25 cellular contexts compared by ENCODE assay signal in genomic region chr7:23306936-23307521, GRCh38. TPM values are rescaled to one million over a fixed set of nuclear protein-coding genes. Genes with fewer than 3 reads are reported as not detected.
A peak's percentile ranks its signal among the peaks of the same experiment; 100 is the strongest.
DNase-seq lines count a peak whose midpoint lies in the region; ATAC-seq, FAIRE-seq and TF ChIP-seq lines count a peak whose summit lies in the region.
"Had no signal": no experiment of that assay in that cellular context is flagged by ENCODE, and none has a peak within 500 bp of the region (broad histone marks: within the 10 kb centered on the region; RNA-seq: fewer than 3 reads in every experiment).

No MANE protein-coding gene starts in this region.

- H3K9ac ChIP-seq in SK-N-MC (ENCODE audit: insufficient read length) (no peak overlapping the region), HepG2 (ENCODE audit: insufficient read depth, low read depth, low read length) (no peak overlapping the region)
- H3K9ac ChIP-seq: parathyroid adenoma had no signal

- no peak for TF ChIP-seq EP300 in HepG2 (IDR thresholded peaks at IDR 0.05; ENCODE audit: low read depth in 2 of 2, low read length in 2 of 2)
- no peak for TF ChIP-seq EP300 in HepG2 (CRISPR knock-in tag; IDR thresholded peaks at IDR 0.05; ENCODE audit: borderline replicate concordance)

- intact Hi-C loops in HepG2 (cut with micrococcal nuclease; ENCODE audit: unreplicated experiment): no loop called here

- CTCF ChIA-PET in HepG2 (lab: Yijun Ruan, JAX; ENCODE audit: low intra/inter-chr PET ratio, low total read pairs): no interaction called here

- BruUV-seq in HepG2 (replicated peaks; lab: Mats Ljungman, UMichigan): no TSS peak

- H3K27ac ChIP-seq in SK-N-MC: peak overlapping the region; percentile 4; the same call in 1 of the 2 replicates
- no peak overlapping the region for H3K27ac ChIP-seq in HepG2 (ENCODE audit: extremely low read length, insufficient read depth, low read length)
- H3K27ac ChIP-seq: adrenal gland, heart right ventricle, parathyroid adenoma, right lobe of liver, transverse colon, VCaP had no signal

- POLR2A ChIA-PET in HepG2 (lab: Yijun Ruan, JAX): interaction anchor here (0.6 to 1.0 kb wide), 2 partner anchors 8 to 18 kb away, joined by 3 to 4 read pairs; partner anchors contain the start of gene MALSU1

- peaks cover 5% of the 10 kb centered on the region; the same call in 1 of the 2 replicates for H4K20me1 ChIP-seq in HepG2 (ENCODE audit: insufficient read depth, low read length)

- H3K4me3 Mint-ChIP-seq in central memory CD8-positive, alpha-beta T cell: no peak overlapping the region
- H3K4me3 Mint-ChIP-seq: activated T-helper 1 cell treated with anti-CD3 and anti-CD28 coated beads, Interleukin-12 subunit alpha, Interleukin-12 subunit beta, Interleukin-2, Interleukin-4 antibody, amounts not matched to agents 30 ng/mL and 10 ng/mL and 1 ng/mL, durations not matched to agents 14 hours and 24 hours and 36 hours had no signal

- H3K36me3 Mint-ChIP-seq in activated naive CD4-positive, alpha-beta T cell treated with anti-CD3 and anti-CD28 coated beads, Interleukin-2, amount 50 U/mL, for 72 hours: peaks cover 20 to 52% of the 10 kb centered on the region in 2 donors
- peaks cover 47% of the 10 kb centered on the region for H3K36me3 Mint-ChIP-seq in central memory CD8-positive, alpha-beta T cell (ENCODE audit: insufficient read depth)

- H3K4me3 ChIP-seq in SK-N-MC (no peak overlapping the region), HepG2 (replicated peaks in 1 of 3; ENCODE audit: insufficient read depth in 1 of 3, low read depth in 2 of 3, low read length in 3 of 3) (no peak overlapping the region)
- H3K4me3 ChIP-seq: adrenal gland, heart right ventricle, right lobe of liver, transverse colon had no signal

- peaks cover 59% of the 10 kb centered on the region for H3K79me2 ChIP-seq in HepG2 (ENCODE audit: insufficient read depth, low read length)
- H3K79me2 ChIP-seq: parathyroid adenoma had no signal

- peak; percentile 68 to 95 for ATAC-seq in activated naive CD4-positive, alpha-beta T cell treated with anti-CD3 and anti-CD28 coated beads, Interleukin-2, amount 50 U/mL, for 72 hours
- no peak for ATAC-seq in central memory CD8-positive, alpha-beta T cell (replicated peaks; ENCODE audit: extremely low read depth, poor library complexity, severe bottlenecking)
- ATAC-seq in stimulated activated naive CD8-positive, alpha-beta T cell treated with anti-CD3 and anti-CD28 coated beads, Interleukin-15, Interleukin-2, amounts not matched to agents 100 U/mL and 50 U/mL, for 24 hours: peak; percentile 51
- ATAC-seq in HepG2 (no peak), HG03469 (IDR thresholded peaks at IDR 0.05; ENCODE audit: unreplicated experiment) (no peak)
- ATAC-seq: HCT116, heart right ventricle, left cardiac atrium, right lobe of liver had no signal

- no peaks in the 10 kb centered on the region for H3K9me3 Mint-ChIP-seq in activated naive CD4-positive, alpha-beta T cell treated with anti-CD3 and anti-CD28 coated beads, Interleukin-2, amount 50 U/mL, for 72 hours
- H3K9me3 Mint-ChIP-seq in central memory CD8-positive, alpha-beta T cell: no peaks in the 10 kb centered on the region
- H3K9me3 Mint-ChIP-seq: activated T-helper 1 cell treated with anti-CD3 and anti-CD28 coated beads, Interleukin-12 subunit alpha, Interleukin-12 subunit beta, Interleukin-2, Interleukin-4 antibody, amounts not matched to agents 30 ng/mL and 10 ng/mL and 1 ng/mL, durations not matched to agents 14 hours and 24 hours and 36 hours had no signal

- no peak for DNase-seq in activated naive CD4-positive, alpha-beta T cell treated with anti-CD3 and anti-CD28 coated beads, Interleukin-2, amount 50 U/mL, for 72 hours (ENCODE audit: low spot score in 2 of 2)
- no peak for DNase-seq in activated naive CD4-positive, alpha-beta T cell treated with Interleukin-2 at 50 U/mL for 16 hours
- DNase-seq in SK-N-MC (ENCODE audit: low read depth, low spot score) (no peak), HepG2 (ENCODE audit: low spot score) (no peak)
- DNase-seq in central memory CD8-positive, alpha-beta T cell (ENCODE audit: low spot score in 2 of 2): no peak
- DNase-seq in stimulated activated naive CD8-positive, alpha-beta T cell treated with anti-CD3 and anti-CD28 coated beads, Interleukin-15, Interleukin-2, amounts not matched to agents 100 U/mL and 50 U/mL, for 24 hours: no peak
- no peak for DNase-seq in stimulated activated CD4-positive, alpha-beta T cell treated with anti-CD3 and anti-CD28 coated beads, Interleukin-4, amount 100 ng/mL, for 1 hour
- DNase-seq: activated CD8-positive, alpha-beta memory T cell treated with anti-CD3 and anti-CD28 coated beads for 24 hours; adrenal gland; effector CD8-positive, alpha-beta T cell; foreskin fibroblast; heart right ventricle; left cardiac atrium; mammary epithelial cell; NCI-H1105; NCI-H1930; NCI-H69; right lobe of liver; transverse colon had no signal

- H3K27me3 Mint-ChIP-seq in central memory CD8-positive, alpha-beta T cell: no peaks in the 10 kb centered on the region

- peak overlapping the region; percentile 82 to 91 for H3K27ac Mint-ChIP-seq in activated naive CD4-positive, alpha-beta T cell treated with anti-CD3 and anti-CD28 coated beads, Interleukin-2, amount 50 U/mL, for 72 hours
- H3K27ac Mint-ChIP-seq in central memory CD8-positive, alpha-beta T cell (ENCODE audit: low read depth): peak overlapping the region; percentile 67
- H3K27ac Mint-ChIP-seq: activated T-helper 1 cell treated with anti-CD3 and anti-CD28 coated beads, Interleukin-12 subunit alpha, Interleukin-12 subunit beta, Interleukin-2, Interleukin-4 antibody, amounts not matched to agents 30 ng/mL and 10 ng/mL and 1 ng/mL, durations not matched to agents 14 hours and 24 hours and 36 hours had no signal

- no peak for TF ChIP-seq POLR2A in HepG2 (IDR thresholded peaks at IDR 0.05; ENCODE audit: insufficient read depth in 1 of 2, low read depth in 2 of 2, low read length in 2 of 2)

- H3K27me3 ChIP-seq in HepG2 (ENCODE audit: control insufficient read depth in 1 of 2, insufficient read depth in 2 of 2, low read length in 2 of 2): no peaks in the 10 kb centered on the region
- H3K27me3 ChIP-seq: adrenal gland, heart right ventricle, right lobe of liver, transverse colon had no signal

- WGBS in HepG2 (ENCODE audit: low lambda C conversion rate): 96% methylated on average over 2 of the region's 2 CpGs

- no peak for FAIRE-seq in HepG2 (lab: Jason Lieb, UNC)
- FAIRE-seq: colon had no signal

- H3K9me3 ChIP-seq in SK-N-MC (ENCODE audit: low read depth, low read length) (no peaks in the 10 kb centered on the region), HepG2 (ENCODE audit: low read length) (no peaks in the 10 kb centered on the region)
- H3K9me3 ChIP-seq: adrenal gland, heart right ventricle, right lobe of liver, transverse colon had no signal

- H3K36me3 ChIP-seq in SK-N-MC (ENCODE audit: insufficient read depth, low read length) (peaks cover 98% of the 10 kb centered on the region), HepG2 (replicated peaks in 1 of 2; ENCODE audit: control insufficient read depth in 1 of 2, insufficient read depth in 2 of 2, low read length in 2 of 2) (peaks cover 12 to 57% of the 10 kb centered on the region in 2 experiments)

- peaks cover 71% of the 10 kb centered on the region for H3K4me1 ChIP-seq in HepG2 (ENCODE audit: insufficient read depth, low read length)
- H3K4me1 ChIP-seq: parathyroid adenoma, right lobe of liver had no signal

- H2AFZ ChIP-seq in HepG2 (ENCODE audit: low read length): no peak overlapping the region
- H2AFZ ChIP-seq: parathyroid adenoma had no signal

- H3K4me1 Mint-ChIP-seq in central memory CD8-positive, alpha-beta T cell: peaks cover 45% of the 10 kb centered on the region

- H3K4me2 ChIP-seq in HepG2 (ENCODE audit: low read depth, low read length): no peak overlapping the region

- no peak for TF ChIP-seq RAD21 in HepG2 (CRISPR knock-in tag; IDR thresholded peaks at IDR 0.05)

- in situ Hi-C loops in HepG2 (cut with HindIII; ENCODE audit: extremely low pct_ligation_motif_present, low pct_unique_long_range_greater_than_20kb): no loop called here

- TF ChIP-seq CTCF in HepG2 (CRISPR knock-in tag; IDR thresholded peaks at IDR 0.05): no peak

TF ChIP-seq in HepG2, 621 proteins besides CTCF, POLR2A, EP300 and RAD21 (continues in another document):
- TF ChIP-seq SAP130 (CRISPR knock-in tag; IDR thresholded peaks at IDR 0.05; ENCODE audit: low read depth): no peak
- TF ChIP-seq NRL (CRISPR knock-in tag; IDR thresholded peaks at IDR 0.05; ENCODE audit: borderline replicate concordance): no peak
- TF ChIP-seq RARG (CRISPR knock-in tag; IDR thresholded peaks at IDR 0.05; ENCODE audit: low read depth): no peak
- TF ChIP-seq ZSCAN12 (CRISPR knock-in tag; IDR thresholded peaks at IDR 0.05): no peak
- TF ChIP-seq ARNT2 (CRISPR knock-in tag; IDR thresholded peaks at IDR 0.05; ENCODE audit: low read depth): no peak
- TF ChIP-seq ZFP90 (CRISPR knock-in tag; IDR thresholded peaks at IDR 0.05; ENCODE audit: borderline replicate concordance): no peak
- no peak for TF ChIP-seq ZNF17 (CRISPR knock-in tag; IDR thresholded peaks at IDR 0.05)

RNA-seq across cellular contexts. Expression of gene MALSU1, which starts 7.9 kb away (rescaled TPM):
- 10 to 100 TPM; 78.5 to 83.4 TPM for total RNA-seq in activated naive CD4-positive, alpha-beta T cell treated with anti-CD3 and anti-CD28 coated beads, Interleukin-2, amount 50 U/mL, for 72 hours
- total RNA-seq in HepG2 (2016; rRNA removed; fragmentation: Illumina TruSeq; extraction: Trizol): 141 and 188 TPM in 2 replicates
- 55.4 and 74.4 TPM in 2 replicates for total RNA-seq in HepG2 (2016; cell fraction: cytosol; rRNA removed; fragmentation: Illumina TruSeq; extraction: Trizol; ENCODE audit: low read depth)
- total RNA-seq in HepG2 (2016; cell fraction: insoluble cytoplasmic fraction; rRNA removed; fragmentation: Illumina TruSeq; extraction: Trizol): 134 and 186 TPM in 2 replicates
- 96.1 and 111 TPM in 2 replicates for total RNA-seq in HepG2 (2016; cell fraction: membrane; rRNA removed; fragmentation: Illumina TruSeq; extraction: Trizol)
- total RNA-seq in HepG2 (2016; cell fraction: nucleus; rRNA removed; fragmentation: Illumina TruSeq; extraction: Trizol): 49.1 and 52.9 TPM in 2 replicates
- polyA plus RNA-seq in HepG2 (2011; rRNA removed): 51.6 and 72.0 TPM in 2 replicates
- 82.4 and 82.6 TPM in 2 replicates for polyA plus RNA-seq in HepG2 (2011; cell fraction: cytosol; rRNA removed)
- 24.8 and 38.6 TPM in 2 replicates for polyA plus RNA-seq in HepG2 (2011; cell fraction: nucleus; rRNA removed)
- 58.1 and 99.3 TPM in 2 replicates for polyA plus RNA-seq in HepG2 (2012)
- polyA plus RNA-seq in HepG2 (2016; cell fraction: cytosol; fragmentation: Illumina TruSeq; extraction: Trizol; ENCODE audit: low read depth): 78.8 and 82.1 TPM in 2 replicates
- 213 and 216 TPM in 2 replicates for polyA plus RNA-seq in HepG2 (2016; cell fraction: insoluble cytoplasmic fraction; fragmentation: Illumina TruSeq; extraction: Trizol; ENCODE audit: low read depth)
- 91.1 and 105 TPM in 2 replicates for polyA plus RNA-seq in HepG2 (2016; cell fraction: membrane; fragmentation: Illumina TruSeq; extraction: Trizol; ENCODE audit: low read depth)
- 99.5 and 103 TPM in 2 replicates for polyA plus RNA-seq in HepG2 (2016; cell fraction: nucleus; fragmentation: Illumina TruSeq; extraction: Trizol; ENCODE audit: insufficient read depth, low read depth)
- 18.4 and 23.7 TPM in 2 replicates for polyA minus RNA-seq in HepG2 (2011; rRNA and poly(A)+ RNA removed; ENCODE audit: low replicate concordance)
- 40.5 and 48.0 TPM in 2 replicates for polyA minus RNA-seq in HepG2 (2011; cell fraction: cytosol; rRNA and poly(A)+ RNA removed)
- 41.1 and 44.5 TPM in 2 replicates for polyA minus RNA-seq in HepG2 (2011; cell fraction: nucleus; rRNA and poly(A)+ RNA removed)

Comparison
In these comparisons a context has a peak if more than half of its experiments do, and no peak if none do; other contexts are left out.
1. ATAC-seq: peak in activated naive CD4-positive, alpha-beta T cell treated with anti-CD3 and anti-CD28 coated beads, Interleukin-2, amount 50 U/mL, for 72 hours (2 of 2) and stimulated activated naive CD8-positive, alpha-beta T cell treated with anti-CD3 and anti-CD28 coated beads, Interleukin-15, Interleukin-2, amounts not matched to agents 100 U/mL and 50 U/mL, for 24 hours (single experiment); none in central memory CD8-positive, alpha-beta T cell (single experiment), HepG2 (single experiment) and HG03469 (single experiment).